Comparison of ENCODE assay signal across 9 cellular contexts in genomic region chr6:34680802-34681515, GRCh38. TPM values are rescaled to one million over a fixed set of nuclear protein-coding genes. Genes with fewer than 3 reads are reported as not detected.
DNase-seq lines count a peak whose midpoint lies in the region; ATAC-seq and TF ChIP-seq lines count a peak whose summit lies in the region.
"Had no signal": no experiment of that assay in that cellular context is flagged by ENCODE, and none has a peak within 500 bp of the region (broad histone marks: within the 10 kb centered on the region; RNA-seq: fewer than 3 reads in every experiment).

No MANE protein-coding gene starts in this region.

- peaks cover 34% of the 10 kb centered on the region for H3K4me1 Mint-ChIP-seq in activated CD8-positive, alpha-beta T cell treated with anti-CD3 and anti-CD28 coated beads for 36 hours (ENCODE audit: low read depth)
- peaks cover 20% of the 10 kb centered on the region for H3K4me1 Mint-ChIP-seq in activated CD8-positive, alpha-beta T cell treated with anti-CD3 and anti-CD28 coated beads, Interleukin-2, amount 10 ng/mL, durations not matched to agents 7 days and 5 days (ENCODE audit: low read depth)

- no peak overlapping the region for H3K4me3 ChIP-seq in tibial artery
- H3K4me3 ChIP-seq in tibial nerve: no peak overlapping the region
- H3K4me3 ChIP-seq: prostate gland had no signal

- H3K9me3 ChIP-seq in tibial artery (no peaks in the 10 kb centered on the region), tibial nerve (no peaks in the 10 kb centered on the region)
- H3K9me3 ChIP-seq: prostate gland had no signal

- no peaks in the 10 kb centered on the region for H3K9me3 Mint-ChIP-seq in activated CD8-positive, alpha-beta T cell treated with anti-CD3 and anti-CD28 coated beads for 36 hours
- H3K9me3 Mint-ChIP-seq in activated CD8-positive, alpha-beta T cell treated with anti-CD3 and anti-CD28 coated beads, Interleukin-2, amount 10 ng/mL, durations not matched to agents 7 days and 5 days (ENCODE audit: insufficient read depth): no peaks in the 10 kb centered on the region

- peak overlapping the region; percentile 42 for H3K27ac Mint-ChIP-seq in activated CD8-positive, alpha-beta T cell treated with anti-CD3 and anti-CD28 coated beads for 36 hours
- no peak overlapping the region for H3K27ac Mint-ChIP-seq in activated CD8-positive, alpha-beta T cell treated with anti-CD3 and anti-CD28 coated beads, Interleukin-2, amount 10 ng/mL, durations not matched to agents 7 days and 5 days

- CTCF ChIA-PET in activated CD8-positive, alpha-beta T cell treated with anti-CD3 and anti-CD28 coated beads for 36 hours (lab: Charles Lee): no interaction called here
- CTCF ChIA-PET in activated CD8-positive, alpha-beta T cell treated with anti-CD3 and anti-CD28 coated beads, Interleukin-2, amount 10 ng/mL, durations not matched to agents 7 days and 5 days (lab: Charles Lee): no interaction called here

- WGBS in tibial nerve, 2 donors: 63 to 74% methylated on average over 3 of the region's 3 CpGs

- POLR2A ChIA-PET in activated CD8-positive, alpha-beta T cell treated with anti-CD3 and anti-CD28 coated beads for 36 hours (lab: Charles Lee): no interaction called here
- POLR2A ChIA-PET in activated CD8-positive, alpha-beta T cell treated with anti-CD3 and anti-CD28 coated beads, Interleukin-2, amount 10 ng/mL, durations not matched to agents 7 days and 5 days (lab: Charles Lee): no interaction called here

- H3K27me3 ChIP-seq in tibial artery (no peaks in the 10 kb centered on the region), tibial nerve (no peaks in the 10 kb centered on the region)

- peak; percentile 55 for ATAC-seq in activated CD8-positive, alpha-beta T cell treated with anti-CD3 and anti-CD28 coated beads for 36 hours
- ATAC-seq in activated CD8-positive, alpha-beta T cell treated with anti-CD3 and anti-CD28 coated beads, Interleukin-2, amount 10 ng/mL, durations not matched to agents 7 days and 5 days: no peak
- ATAC-seq in GM19328 (IDR thresholded peaks at IDR 0.05; ENCODE audit: unreplicated experiment): no peak

- DNase-seq in activated CD8-positive, alpha-beta T cell treated with anti-CD3 and anti-CD28 coated beads for 36 hours: no peak
- DNase-seq in activated CD8-positive, alpha-beta T cell treated with anti-CD3 and anti-CD28 coated beads, Interleukin-2, amount 10 ng/mL, durations not matched to agents 7 days and 5 days: no peak
- DNase-seq in NCI-H2227 treated with DMSO at 0.1 percent for 48 hours (lab: John Stamatoyannopoulos, UW) (peak; percentile 81), glomerular visceral epithelial cell (ENCODE audit: extremely low spot score) (peak; percentile 73), tibial artery (no peak), tibial nerve (ENCODE audit: low spot score in 2 of 2) (no peak), NCI-H1092 (lab: John Stamatoyannopoulos, UW) (no peak)

- H3K27ac ChIP-seq in tibial artery (peak overlapping the region; percentile 55 to 72), tibial nerve (peak overlapping the region in 2 of 4 donors; percentile 55 to 70)
- H3K27ac ChIP-seq: prostate gland had no signal

- no peak for TF ChIP-seq POLR2A in tibial nerve (IDR thresholded peaks at IDR 0.05)

- H3K36me3 Mint-ChIP-seq in activated CD8-positive, alpha-beta T cell treated with anti-CD3 and anti-CD28 coated beads for 36 hours (ENCODE audit: low read depth): peaks cover 5% of the 10 kb centered on the region
- H3K36me3 Mint-ChIP-seq in activated CD8-positive, alpha-beta T cell treated with anti-CD3 and anti-CD28 coated beads, Interleukin-2, amount 10 ng/mL, durations not matched to agents 7 days and 5 days (ENCODE audit: low read depth): peaks cover 8% of the 10 kb centered on the region

- peak in 1 of 2 donors; percentile 47 for TF ChIP-seq EP300 in tibial nerve (IDR thresholded peaks at IDR 0.05)

- intact Hi-C loops in activated CD8-positive, alpha-beta T cell treated with anti-CD3 and anti-CD28 coated beads for 36 hours (cut with micrococcal nuclease): no loop called here
- intact Hi-C loops in tibial artery (cut with DNase I; ENCODE audit: low total_unique reads): no loop called here

- TF ChIP-seq CTCF in activated CD8-positive, alpha-beta T cell treated with anti-CD3 and anti-CD28 coated beads for 36 hours (IDR thresholded peaks at IDR 0.05): no peak
- TF ChIP-seq CTCF in tibial artery (IDR thresholded peaks at IDR 0.05) (no peak), tibial nerve (IDR thresholded peaks at IDR 0.05) (no peak)

- H3K36me3 ChIP-seq in tibial artery (no peaks in the 10 kb centered on the region), tibial nerve (peaks cover 0 to 5% (median 0%) of the 10 kb centered on the region in 3 donors)
- H3K36me3 ChIP-seq: prostate gland had no signal

- no peaks in the 10 kb centered on the region for H3K27me3 Mint-ChIP-seq in activated CD8-positive, alpha-beta T cell treated with anti-CD3 and anti-CD28 coated beads for 36 hours
- H3K27me3 Mint-ChIP-seq in activated CD8-positive, alpha-beta T cell treated with anti-CD3 and anti-CD28 coated beads, Interleukin-2, amount 10 ng/mL, durations not matched to agents 7 days and 5 days (ENCODE audit: low read depth): no peaks in the 10 kb centered on the region

- H3K4me3 Mint-ChIP-seq in activated CD8-positive, alpha-beta T cell treated with anti-CD3 and anti-CD28 coated beads for 36 hours: no peak overlapping the region
- H3K4me3 Mint-ChIP-seq in activated CD8-positive, alpha-beta T cell treated with anti-CD3 and anti-CD28 coated beads, Interleukin-2, amount 10 ng/mL, durations not matched to agents 7 days and 5 days: no peak overlapping the region

- H3K4me1 ChIP-seq in tibial artery (peaks cover 0 to 26% (median 15%) of the 10 kb centered on the region in 4 donors), tibial nerve (peaks cover 0 to 36% (median 13%) of the 10 kb centered on the region in 4 donors)
- H3K4me1 ChIP-seq: prostate gland had no signal

RNA-seq across cellular contexts. Expression of gene ILRUN, which starts 15.6 kb away (rescaled TPM):
- total RNA-seq in activated CD8-positive, alpha-beta T cell treated with anti-CD3 and anti-CD28 coated beads for 36 hours: 10 to 100 TPM; 45.3 to 51.8 TPM
- total RNA-seq in activated CD8-positive, alpha-beta T cell treated with anti-CD3 and anti-CD28 coated beads, Interleukin-2, amount 10 ng/mL, durations not matched to agents 7 days and 5 days: 10 to 100 TPM; 57.4 to 58.8 TPM
- total RNA-seq in tibial nerve: 10 to 100 TPM; 57.6 to 78.9 (median 65.7) TPM

Comparison
In these comparisons a context has a peak if more than half of its experiments do, and no peak if none do; other contexts are left out.
1. DNase-seq: peak in NCI-H2227 treated with DMSO at 0.1 percent for 48 hours (single experiment) and glomerular visceral epithelial cell (single experiment); none in activated CD8-positive, alpha-beta T cell treated with anti-CD3 and anti-CD28 coated beads for 36 hours (single experiment), activated CD8-positive, alpha-beta T cell treated with anti-CD3 and anti-CD28 coated beads, Interleukin-2, amount 10 ng/mL, durations not matched to agents 7 days and 5 days (single experiment), tibial artery (0 of 2), tibial nerve (0 of 2) and NCI-H1092 (single experiment).